14 cellular contexts compared by ENCODE assay signal in the genomic region with DNA sequence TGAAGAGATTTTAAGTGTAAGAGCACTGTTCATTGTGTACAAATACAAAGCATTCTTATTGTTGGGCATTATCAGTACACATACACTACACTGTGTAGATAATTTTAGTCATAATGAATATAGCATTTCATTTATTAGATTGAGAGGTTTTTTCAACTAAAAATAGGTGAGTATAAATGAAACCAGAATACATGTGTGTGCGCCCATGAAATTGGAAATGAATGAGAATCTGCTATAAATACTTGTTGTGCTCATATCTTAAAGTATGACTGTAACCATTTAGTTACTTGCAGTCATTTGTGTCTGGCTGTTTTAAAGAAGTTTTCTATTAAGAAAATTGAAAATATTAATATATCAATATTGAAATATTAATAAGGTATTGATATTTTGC.
DNase-seq lines count a peak whose midpoint lies in the region; ATAC-seq, FAIRE-seq and TF ChIP-seq lines count a peak whose summit lies in the region.
"Had no signal": no experiment of that assay in that cellular context is flagged by ENCODE, and none has a peak within 500 bp of the region (broad histone marks: within the 10 kb centered on the region; RNA-seq: fewer than 3 reads in every experiment).

No MANE protein-coding gene starts in this region.

- RAD21 ChIA-PET in GM12878 (lab: Charles Lee; ENCODE audit: unreplicated experiment), result interaction anchor here (0.7 to 4.1 kb wide), 26 partner anchors 9 to 658 kb away, joined by 3 to 23 read pairs (median 6); a partner anchor contains a TSS

- DNase-seq in GM12878 (ENCODE audit: low read depth, low spot score) (peak; percentile 20), NCI-H345 treated with DMSO at 0.1 percent for 48 hours (lab: John Stamatoyannopoulos, UW; ENCODE audit: unreplicated experiment) (no peak), heart left ventricle (no peak), erythroblast (lab: John Stamatoyannopoulos, UW) (no peak), ovary (no peak)
- DNase-seq: activated CD8-positive, alpha-beta T cell treated with anti-CD3 and anti-CD28 coated beads, Interleukin-2, amount 10 ng/mL, durations not matched to agents 7 days and 5 days; CD4-positive, CD25-positive, alpha-beta regulatory T cell; NCI-H345; SK-N-SH; trophoblast cell had no signal

- WGBS in GM12878 (ENCODE audit: insufficient coverage, insufficient replicate concordance, low lambda C conversion rate, missing lambda C conversion rate), result 0% methylated on average over 1 of the region's 1 CpG
- 50 to 58% (median 55%) methylated on average over 1 of the region's 1 CpG for WGBS in heart left ventricle, 4 donors
- WGBS in ovary, 3 donors, result 87 to 96% (median 89%) methylated on average over 1 of the region's 1 CpG

- H3K79me2 ChIP-seq in GM12878 (ENCODE audit: control insufficient read depth, insufficient read depth, low read length), result no peaks in the 10 kb centered on the region

- FAIRE-seq in GM12878 (lab: Jason Lieb, UNC), result no peak

- no TSS peak for BruUV-seq in GM12878 (replicated peaks; lab: Mats Ljungman, UMichigan)

- TF ChIP-seq EP300 in GM12878 (IDR thresholded peaks at IDR 0.05; ENCODE audit: borderline replicate concordance in 1 of 2, control insufficient read depth in 1 of 2, low read depth in 2 of 2, low read length in 2 of 2), result peak in 1 of 2 experiments; percentile 71; a peak in 2 of 4 replicates
- TF ChIP-seq EP300 in ovary (IDR thresholded peaks at IDR 0.05), result no peak

- no peaks in the 10 kb centered on the region for H4K20me1 ChIP-seq in GM12878 (ENCODE audit: control insufficient read depth, insufficient read depth)

- POLR2A ChIA-PET in GM12878 (lab: Charles Lee), result interaction anchor here (0.8 to 2.3 kb wide), 3 partner anchors 12 to 189 kb away, joined by 3 to 8 read pairs (median 3); a partner anchor contains a TSS

- TF ChIP-seq POLR2A in GM12878 (IDR thresholded peaks at IDR 0.05; ENCODE audit: low read depth, low read length) (no peak), heart left ventricle (IDR thresholded peaks at IDR 0.05) (no peak), erythroblast (IDR thresholded peaks at IDR 0.05; ENCODE audit: low read length) (no peak), ovary (IDR thresholded peaks at IDR 0.05) (no peak)

- no peaks in the 10 kb centered on the region for H3K27me3 ChIP-seq in GM12878 (replicated peaks in 1 of 2; ENCODE audit: control insufficient read depth in 2 of 2, insufficient read depth in 2 of 2, low read length in 1 of 2)
- H3K27me3 ChIP-seq in heart left ventricle, result no peaks in the 10 kb centered on the region
- H3K27me3 ChIP-seq in ovary, result no peaks in the 10 kb centered on the region
- H3K27me3 ChIP-seq: ascending aorta had no signal

- no peaks in the 10 kb centered on the region; the same call in 1 of the 3 replicates for H3K9me3 ChIP-seq in GM12878 (replicated peaks; ENCODE audit: control insufficient read depth, insufficient read depth, low read length)
- no peaks in the 10 kb centered on the region for H3K9me3 ChIP-seq in heart left ventricle
- H3K9me3 ChIP-seq in ovary, result no peaks in the 10 kb centered on the region
- H3K9me3 ChIP-seq: ascending aorta, SK-N-SH had no signal

- H3K27ac ChIP-seq in GM12878 (ENCODE audit: control insufficient read depth, insufficient read depth) (peak overlapping the region; percentile 92), heart left ventricle (no peak overlapping the region), ovary (no peak overlapping the region)
- H3K27ac ChIP-seq: ascending aorta had no signal

- H3K36me3 ChIP-seq in GM12878 (ENCODE audit: control insufficient read depth in 2 of 2, insufficient read depth in 2 of 2, low read length in 1 of 2), result no peaks in the 10 kb centered on the region
- no peaks in the 10 kb centered on the region for H3K36me3 ChIP-seq in heart left ventricle
- no peaks in the 10 kb centered on the region for H3K36me3 ChIP-seq in ovary
- H3K36me3 ChIP-seq: ascending aorta had no signal

- in situ Hi-C loops in GM12878 (cut with MboI), result no loop called here

- no peak for TF ChIP-seq RAD21 in GM12878 (IDR thresholded peaks at IDR 0.05; ENCODE audit: insufficient read depth, low read depth, low read length)

- ATAC-seq in GM18508 (IDR thresholded peaks at IDR 0.05; ENCODE audit: insufficient read depth, unreplicated experiment) (peak; percentile 37), GM21423 (IDR thresholded peaks at IDR 0.05; ENCODE audit: unreplicated experiment) (peak; percentile 40), HG03066 (IDR thresholded peaks at IDR 0.05; ENCODE audit: low read depth, unreplicated experiment) (peak; percentile 48), GM12878 (peak; percentile 82), heart left ventricle (no peak)
- ATAC-seq: activated CD8-positive, alpha-beta T cell treated with anti-CD3 and anti-CD28 coated beads, Interleukin-2, amount 10 ng/mL, durations not matched to agents 7 days and 5 days had no signal

- H3K4me2 ChIP-seq in GM12878 (ENCODE audit: control insufficient read depth, insufficient read depth), result peak overlapping the region; percentile 66
- H3K4me2 ChIP-seq: SK-N-SH had no signal

- CTCF ChIA-PET in GM12878 (lab: Yijun Ruan, JAX), result interaction anchor here (0.6 to 2.6 kb wide), 6 partner anchors 14 to 343 kb away, joined by 3 to 17 read pairs (median 5); no protein-coding TSS in a partner anchor

- peak overlapping the region; percentile 75 for H2AFZ ChIP-seq in GM12878 (ENCODE audit: control insufficient read depth, low read depth, low read length)

- H3K4me3 ChIP-seq in GM12878 (peak overlapping the region; percentile 58), heart left ventricle (no peak overlapping the region), ovary (no peak overlapping the region)
- H3K4me3 ChIP-seq: ascending aorta had no signal

- H3K9ac ChIP-seq in GM12878 (ENCODE audit: control insufficient read depth, insufficient read depth, low read length), result peak overlapping the region; percentile 60
- H3K9ac ChIP-seq: SK-N-SH had no signal

- no peak for TF ChIP-seq CTCF in GM12878 (IDR thresholded peaks at IDR 0.05 in 2 of 3, conservative IDR thresholded peaks at IDR 0.05 in 1 of 3; ENCODE audit: control insufficient read depth in 2 of 3, extremely low read depth in 1 of 3, insufficient read depth in 1 of 3, low read depth in 3 of 3, low read length in 3 of 3)
- TF ChIP-seq CTCF in heart left ventricle (IDR thresholded peaks at IDR 0.05), result no peak
- no peak for TF ChIP-seq CTCF in ovary (IDR thresholded peaks at IDR 0.05)

- intact Hi-C loops in GM12878 (cut with micrococcal nuclease; ENCODE audit: unreplicated experiment) (loop anchor here (2.0 to 10.0 kb wide), 5 partner anchors 160 to 1193 kb away; a partner anchor contains a TSS), heart left ventricle (cut with DNase I) (no loop called here), ovary (cut with DNase I) (no loop called here)

- H3K4me1 ChIP-seq in GM12878 (ENCODE audit: control insufficient read depth, insufficient read depth, low read length) (peaks cover 14% of the 10 kb centered on the region), heart left ventricle (no peaks in the 10 kb centered on the region), ovary (ENCODE audit: insufficient read depth) (no peaks in the 10 kb centered on the region)
- H3K4me1 ChIP-seq: ascending aorta had no signal

- SMC1A ChIA-PET in GM12878 (lab: Charles Lee; ENCODE audit: uncharacterized antibody, unreplicated experiment), result interaction anchor here (0.9 to 4.8 kb wide), 23 partner anchors 7 to 657 kb away, joined by 3 to 56 read pairs (median 6); a partner anchor contains a TSS

TF ChIP-seq in GM12878, 131 proteins besides CTCF, POLR2A, EP300 and RAD21 (continues in another document):
- TF ChIP-seq, protein P1, sequence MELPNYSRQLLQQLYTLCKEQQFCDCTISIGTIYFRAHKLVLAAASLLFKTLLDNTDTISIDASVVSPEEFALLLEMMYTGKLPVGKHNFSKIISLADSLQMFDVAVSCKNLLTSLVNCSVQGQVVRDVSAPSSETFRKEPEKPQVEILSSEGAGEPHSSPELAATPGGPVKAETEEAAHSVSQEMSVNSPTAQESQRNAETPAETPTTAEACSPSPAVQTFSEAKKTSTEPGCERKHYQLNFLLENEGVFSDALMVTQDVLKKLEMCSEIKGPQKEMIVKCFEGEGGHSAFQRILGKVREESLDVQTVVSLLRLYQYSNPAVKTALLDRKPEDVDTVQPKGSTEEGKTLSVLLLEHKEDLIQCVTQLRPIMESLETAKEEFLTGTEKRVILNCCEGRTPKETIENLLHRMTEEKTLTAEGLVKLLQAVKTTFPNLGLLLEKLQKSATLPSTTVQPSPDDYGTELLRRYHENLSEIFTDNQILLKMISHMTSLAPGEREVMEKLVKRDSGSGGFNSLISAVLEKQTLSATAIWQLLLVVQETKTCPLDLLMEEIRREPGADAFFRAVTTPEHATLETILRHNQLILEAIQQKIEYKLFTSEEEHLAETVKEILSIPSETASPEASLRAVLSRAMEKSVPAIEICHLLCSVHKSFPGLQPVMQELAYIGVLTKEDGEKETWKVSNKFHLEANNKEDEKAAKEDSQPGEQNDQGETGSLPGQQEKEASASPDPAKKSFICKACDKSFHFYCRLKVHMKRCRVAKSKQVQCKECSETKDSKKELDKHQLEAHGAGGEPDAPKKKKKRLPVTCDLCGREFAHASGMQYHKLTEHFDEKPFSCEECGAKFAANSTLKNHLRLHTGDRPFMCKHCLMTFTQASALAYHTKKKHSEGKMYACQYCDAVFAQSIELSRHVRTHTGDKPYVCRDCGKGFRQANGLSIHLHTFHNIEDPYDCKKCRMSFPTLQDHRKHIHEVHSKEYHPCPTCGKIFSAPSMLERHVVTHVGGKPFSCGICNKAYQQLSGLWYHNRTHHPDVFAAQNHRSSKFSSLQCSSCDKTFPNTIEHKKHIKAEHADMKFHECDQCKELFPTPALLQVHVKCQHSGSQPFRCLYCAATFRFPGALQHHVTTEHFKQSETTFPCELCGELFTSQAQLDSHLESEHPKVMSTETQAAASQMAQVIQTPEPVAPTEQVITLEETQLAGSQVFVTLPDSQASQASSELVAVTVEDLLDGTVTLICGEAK (IDR thresholded peaks at IDR 0.05; ENCODE audit: borderline replicate concordance), result peak; percentile 3; the same call in 1 of the 2 replicates
- TF ChIP-seq ZBED1 (IDR thresholded peaks at IDR 0.05; ENCODE audit: borderline replicate concordance), result 0 out of 2 replicates have a peak, but pooled peaks have one; percentile 36
- TF ChIP-seq, protein P2, sequence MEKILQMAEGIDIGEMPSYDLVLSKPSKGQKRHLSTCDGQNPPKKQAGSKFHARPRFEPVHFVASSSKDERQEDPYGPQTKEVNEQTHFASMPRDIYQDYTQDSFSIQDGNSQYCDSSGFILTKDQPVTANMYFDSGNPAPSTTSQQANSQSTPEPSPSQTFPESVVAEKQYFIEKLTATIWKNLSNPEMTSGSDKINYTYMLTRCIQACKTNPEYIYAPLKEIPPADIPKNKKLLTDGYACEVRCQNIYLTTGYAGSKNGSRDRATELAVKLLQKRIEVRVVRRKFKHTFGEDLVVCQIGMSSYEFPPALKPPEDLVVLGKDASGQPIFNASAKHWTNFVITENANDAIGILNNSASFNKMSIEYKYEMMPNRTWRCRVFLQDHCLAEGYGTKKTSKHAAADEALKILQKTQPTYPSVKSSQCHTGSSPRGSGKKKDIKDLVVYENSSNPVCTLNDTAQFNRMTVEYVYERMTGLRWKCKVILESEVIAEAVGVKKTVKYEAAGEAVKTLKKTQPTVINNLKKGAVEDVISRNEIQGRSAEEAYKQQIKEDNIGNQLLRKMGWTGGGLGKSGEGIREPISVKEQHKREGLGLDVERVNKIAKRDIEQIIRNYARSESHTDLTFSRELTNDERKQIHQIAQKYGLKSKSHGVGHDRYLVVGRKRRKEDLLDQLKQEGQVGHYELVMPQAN (conservative IDR thresholded peaks at IDR 0.05), result no peak

Comparison
In these comparisons a context has a peak if more than half of its experiments do, and no peak if none do; other contexts are left out.
1. ATAC-seq: peak in GM18508 (single experiment), GM21423 (single experiment), HG03066 (single experiment) and GM12878 (single experiment); none in heart left ventricle (0 of 4).